30 cellular contexts compared by ENCODE assay signal in the genomic region with DNA sequence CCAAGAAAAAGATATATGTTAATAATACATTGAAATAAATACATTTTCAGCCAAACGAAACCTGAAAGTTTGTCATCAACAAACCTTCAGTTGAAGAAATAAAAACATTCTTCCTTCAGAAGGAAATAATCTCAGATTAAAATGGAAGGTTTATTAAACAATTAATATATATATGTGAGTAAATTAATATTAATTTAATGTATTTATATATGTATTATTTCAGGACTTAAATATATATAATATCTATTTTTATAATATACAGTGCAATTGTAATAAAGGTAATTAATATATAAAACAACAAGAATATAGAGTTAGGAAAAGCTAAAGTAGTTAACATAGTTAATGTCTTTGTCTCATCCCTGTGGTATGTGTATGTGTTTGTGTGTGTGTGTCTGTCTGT.
"Had no signal": no experiment of that assay in that cellular context is flagged by ENCODE, and none has a peak within 500 bp of the region (broad histone marks: within the 10 kb centered on the region; RNA-seq: fewer than 3 reads in every experiment).

No MANE protein-coding gene starts in this region.

- H3K79me2 ChIP-seq: hepatocyte had no signal

- H3K27me3 Mint-ChIP-seq: activated B cell treated with CpG ODN at 0.5 μM for 24 hours; activated CD8-positive, alpha-beta memory T cell treated with anti-CD3 and anti-CD28 coated beads, Interleukin-2, amount 10 ng/mL, durations not matched to agents 7 days and 5 days; activated naive CD4-positive, alpha-beta T cell treated with anti-CD3 and anti-CD28 coated beads, Interleukin-2, amount 50 U/mL, for 24 hours; central memory CD8-positive, alpha-beta T cell; dendritic cell treated with granulocyte-macrophage colony-stimulating factor and Interleukin-4, amounts not matched to agents 40 ng/mL and 50 ng/mL, for 4 days; effector memory CD8-positive, alpha-beta T cell had no signal

- H3K4me1 Mint-ChIP-seq: activated B cell treated with CpG ODN at 0.5 μM for 24 hours; activated CD8-positive, alpha-beta memory T cell treated with anti-CD3 and anti-CD28 coated beads, Interleukin-2, amount 10 ng/mL, durations not matched to agents 7 days and 5 days; activated naive CD4-positive, alpha-beta T cell treated with anti-CD3 and anti-CD28 coated beads, Interleukin-2, amount 50 U/mL, for 24 hours; central memory CD8-positive, alpha-beta T cell had no signal

- H3K4me3 ChIP-seq: coronary artery, dorsolateral prefrontal cortex, esophagus squamous epithelium, heart left ventricle, hepatocyte had no signal

- H3K36me3 Mint-ChIP-seq: activated CD8-positive, alpha-beta memory T cell treated with anti-CD3 and anti-CD28 coated beads, Interleukin-2, amount 10 ng/mL, durations not matched to agents 7 days and 5 days; activated naive CD4-positive, alpha-beta T cell treated with anti-CD3 and anti-CD28 coated beads, Interleukin-2, amount 50 U/mL, for 24 hours had no signal

- H3K4me3 Mint-ChIP-seq: activated B cell treated with CpG ODN at 0.5 μM for 24 hours; activated CD8-positive, alpha-beta memory T cell treated with anti-CD3 and anti-CD28 coated beads, Interleukin-2, amount 10 ng/mL, durations not matched to agents 7 days and 5 days; activated CD8-positive, alpha-beta T cell treated with anti-CD3 and anti-CD28 coated beads, Interleukin-2, amount 10 ng/mL, durations not matched to agents 7 days and 5 days; activated naive CD4-positive, alpha-beta T cell treated with anti-CD3 and anti-CD28 coated beads for 36 hours; activated naive CD4-positive, alpha-beta T cell treated with anti-CD3 and anti-CD28 coated beads, Interleukin-2, amount 50 U/mL, for 24 hours; activated T-helper 1 cell treated with anti-CD3 and anti-CD28 coated beads, Interleukin-12 subunit alpha, Interleukin-12 subunit beta, Interleukin-2, Interleukin-4 antibody, amounts not matched to agents 30 ng/mL and 10 ng/mL and 1 ng/mL, durations not matched to agents 14 hours and 24 hours and 36 hours; central memory CD8-positive, alpha-beta T cell; dendritic cell treated with granulocyte-macrophage colony-stimulating factor and Interleukin-4, amounts not matched to agents 40 ng/mL and 50 ng/mL, for 4 days; effector memory CD8-positive, alpha-beta T cell had no signal

- H3K27ac Mint-ChIP-seq: activated B cell treated with CpG ODN at 0.5 μM for 24 hours; activated CD8-positive, alpha-beta memory T cell treated with anti-CD3 and anti-CD28 coated beads, Interleukin-2, amount 10 ng/mL, durations not matched to agents 7 days and 5 days; activated CD8-positive, alpha-beta T cell treated with anti-CD3 and anti-CD28 coated beads, Interleukin-2, amount 10 ng/mL, durations not matched to agents 7 days and 5 days; activated naive CD4-positive, alpha-beta T cell treated with anti-CD3 and anti-CD28 coated beads for 36 hours; activated naive CD4-positive, alpha-beta T cell treated with anti-CD3 and anti-CD28 coated beads, Interleukin-2, amount 50 U/mL, for 24 hours; activated T-helper 1 cell treated with anti-CD3 and anti-CD28 coated beads, Interleukin-12 subunit alpha, Interleukin-12 subunit beta, Interleukin-2, Interleukin-4 antibody, amounts not matched to agents 30 ng/mL and 10 ng/mL and 1 ng/mL, durations not matched to agents 14 hours and 24 hours and 36 hours; activated T-helper 2 cell treated with anti-CD3 and anti-CD28 coated beads, Interferon-gamma antibody, Interleukin-2, Interleukin-4, amounts not matched to agents 10 μg/mL and 5 μg/mL and 100 μg/mL, durations not matched to agents 14 hours and 24 hours and 36 hours; dendritic cell treated with granulocyte-macrophage colony-stimulating factor and Interleukin-4, amounts not matched to agents 40 ng/mL and 50 ng/mL, for 4 days; effector memory CD8-positive, alpha-beta T cell had no signal

- H3K4me2 ChIP-seq: hepatocyte had no signal

- ATAC-seq: activated CD4-positive, CD25-positive, alpha-beta regulatory T cell treated with anti-CD3 and anti-CD28 coated beads, Interleukin-2, amount 50 U/mL, for 24 hours; activated CD8-positive, alpha-beta memory T cell treated with anti-CD3 and anti-CD28 coated beads, Interleukin-2, amount 10 ng/mL, durations not matched to agents 7 days and 5 days; activated CD8-positive, alpha-beta T cell treated with anti-CD3 and anti-CD28 coated beads, Interleukin-2, amount 10 ng/mL, durations not matched to agents 7 days and 5 days; effector memory CD8-positive, alpha-beta T cell; heart left ventricle had no signal

- DNase-seq: activated B cell treated with CpG ODN at 0.5 μM for 24 hours; activated CD4-positive, alpha-beta T cell treated with anti-CD3 and anti-CD28 coated beads for 48 hours; activated CD4-positive, alpha-beta T cell treated with anti-CD3 and anti-CD28 coated beads, Interleukin-2, amount 50 U/mL, for 1 hour; activated CD4-positive, alpha-beta T cell treated with anti-CD3 and anti-CD28 coated beads, Interleukin-2, amount 50 U/mL, for 48 hours; activated CD8-positive, alpha-beta memory T cell treated with anti-CD3 and anti-CD28 coated beads, Interleukin-2, amount 10 ng/mL, durations not matched to agents 7 days and 5 days; activated CD8-positive, alpha-beta memory T cell treated with anti-CD3 and anti-CD28 coated beads, Interleukin-2, amount 50 U/mL, for 4 hours; activated CD8-positive, alpha-beta T cell treated with anti-CD3 and anti-CD28 coated beads, Interleukin-2, amount 10 ng/mL, durations not matched to agents 7 days and 5 days; activated effector memory CD4-positive, alpha-beta T cell treated with anti-CD3 and anti-CD28 coated beads, Interleukin-2, amount 50 U/mL, for 16 hours; activated naive CD4-positive, alpha-beta T cell treated with anti-CD3 and anti-CD28 coated beads for 36 hours; activated T-cell treated with anti-CD3 and anti-CD28 coated beads, Interleukin-2, amount 50 U/mL, for 1 hour; activated T-cell treated with anti-CD3 and anti-CD28 coated beads, Interleukin-2, amount 50 U/mL, for 48 hours; amniotic stem cell; anterior cingulate cortex; brain microvascular endothelial cell; dorsolateral prefrontal cortex; effector memory CD8-positive, alpha-beta T cell; esophagus squamous epithelium; foreskin melanocyte; heart left ventricle; T-helper 2 cell had no signal

- H3K27me3 ChIP-seq: brain microvascular endothelial cell, dorsolateral prefrontal cortex, esophagus squamous epithelium, heart left ventricle, hepatocyte had no signal

- H3K9me3 ChIP-seq: esophagus squamous epithelium, heart left ventricle had no signal

- H3K27ac ChIP-seq: brain microvascular endothelial cell, coronary artery, dorsolateral prefrontal cortex, epithelial cell of prostate, esophagus squamous epithelium, heart left ventricle, hepatocyte, VCaP had no signal

- H3K36me3 ChIP-seq: brain microvascular endothelial cell, esophagus squamous epithelium, heart left ventricle had no signal

- H3K4me1 ChIP-seq: esophagus squamous epithelium, heart left ventricle had no signal

- H2AFZ ChIP-seq: hepatocyte had no signal

- H3K9me3 Mint-ChIP-seq: activated T-helper 1 cell treated with anti-CD3 and anti-CD28 coated beads, Interleukin-12 subunit alpha, Interleukin-12 subunit beta, Interleukin-2, Interleukin-4 antibody, amounts not matched to agents 30 ng/mL and 10 ng/mL and 1 ng/mL, durations not matched to agents 14 hours and 24 hours and 36 hours; activated T-helper 2 cell treated with anti-CD3 and anti-CD28 coated beads, Interferon-gamma antibody, Interleukin-2, Interleukin-4, amounts not matched to agents 10 μg/mL and 5 μg/mL and 100 μg/mL, durations not matched to agents 14 hours and 24 hours and 36 hours; dendritic cell treated with granulocyte-macrophage colony-stimulating factor and Interleukin-4, amounts not matched to agents 40 ng/mL and 50 ng/mL, for 4 days had no signal
